In genomic region chr10:1495915-1496517, GRCh38 we compare ENCODE assay signal across 21 cellular contexts.
"Had no signal": no experiment of that assay in that cellular context is flagged by ENCODE, and none has a peak within 500 bp of the region (broad histone marks: within the 10 kb centered on the region; RNA-seq: fewer than 3 reads in every experiment).

No MANE protein-coding gene starts in this region.

- H3K4me2 ChIP-seq: SK-N-SH had no signal

- H3K9ac ChIP-seq: SK-N-SH had no signal

- H3K27ac ChIP-seq: HL-60 had no signal

- FAIRE-seq: RCC 7860 had no signal

- ATAC-seq: T-cell had no signal

- DNase-seq: KBM-7, MV-4-11, NCI-H1048, NCI-H1105 treated with DMSO at 0.1 percent for 48 hours, NCI-H1417 treated with DMSO at 0.1 percent for 48 hours, NCI-H146, NCI-H1694 treated with DMSO at 0.1 percent for 48 hours, NCI-H1930, NCI-H2081, NCI-H2107, NCI-H2227 treated with DMSO at 0.1 percent for 48 hours, NCI-H524, NCI-H526 treated with DMSO at 0.1 percent for 48 hours, NCI-H774, RPMI8226, SHP77, SK-N-SH, SW 1271, T-cell had no signal
